1 cellular context compared by ENCODE assay signal in genomic region chr7:156560075-156560474, GRCh38.
TF ChIP-seq lines count a peak whose summit lies in the region.

No MANE protein-coding gene starts in this region.

TF ChIP-seq in HepG2, 621 proteins besides CTCF, POLR2A, EP300 and RAD21 (continued from another document):
- no peak for TF ChIP-seq AFF4 (CRISPR knock-in tag; IDR thresholded peaks at IDR 0.05)
- TF ChIP-seq, protein P1, sequence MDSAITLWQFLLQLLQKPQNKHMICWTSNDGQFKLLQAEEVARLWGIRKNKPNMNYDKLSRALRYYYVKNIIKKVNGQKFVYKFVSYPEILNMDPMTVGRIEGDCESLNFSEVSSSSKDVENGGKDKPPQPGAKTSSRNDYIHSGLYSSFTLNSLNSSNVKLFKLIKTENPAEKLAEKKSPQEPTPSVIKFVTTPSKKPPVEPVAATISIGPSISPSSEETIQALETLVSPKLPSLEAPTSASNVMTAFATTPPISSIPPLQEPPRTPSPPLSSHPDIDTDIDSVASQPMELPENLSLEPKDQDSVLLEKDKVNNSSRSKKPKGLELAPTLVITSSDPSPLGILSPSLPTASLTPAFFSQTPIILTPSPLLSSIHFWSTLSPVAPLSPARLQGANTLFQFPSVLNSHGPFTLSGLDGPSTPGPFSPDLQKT (CRISPR knock-in tag; IDR thresholded peaks at IDR 0.05; ENCODE audit: borderline replicate concordance) = no peak
- peak; percentile 37; the same call in 1 of the 2 replicates for TF ChIP-seq ZMYM4 (CRISPR knock-in tag; IDR thresholded peaks at IDR 0.05)
- TF ChIP-seq NCOA5 (CRISPR knock-in tag; IDR thresholded peaks at IDR 0.05) = no peak
- peak; percentile 79 for TF ChIP-seq ZBTB33 (CRISPR knock-in tag; IDR thresholded peaks at IDR 0.05)
- no peak for TF ChIP-seq ZBTB1 (CRISPR knock-in tag; IDR thresholded peaks at IDR 0.05; ENCODE audit: borderline replicate concordance)
